ENCODE assay signal across 8 cellular contexts in the genomic region with DNA sequence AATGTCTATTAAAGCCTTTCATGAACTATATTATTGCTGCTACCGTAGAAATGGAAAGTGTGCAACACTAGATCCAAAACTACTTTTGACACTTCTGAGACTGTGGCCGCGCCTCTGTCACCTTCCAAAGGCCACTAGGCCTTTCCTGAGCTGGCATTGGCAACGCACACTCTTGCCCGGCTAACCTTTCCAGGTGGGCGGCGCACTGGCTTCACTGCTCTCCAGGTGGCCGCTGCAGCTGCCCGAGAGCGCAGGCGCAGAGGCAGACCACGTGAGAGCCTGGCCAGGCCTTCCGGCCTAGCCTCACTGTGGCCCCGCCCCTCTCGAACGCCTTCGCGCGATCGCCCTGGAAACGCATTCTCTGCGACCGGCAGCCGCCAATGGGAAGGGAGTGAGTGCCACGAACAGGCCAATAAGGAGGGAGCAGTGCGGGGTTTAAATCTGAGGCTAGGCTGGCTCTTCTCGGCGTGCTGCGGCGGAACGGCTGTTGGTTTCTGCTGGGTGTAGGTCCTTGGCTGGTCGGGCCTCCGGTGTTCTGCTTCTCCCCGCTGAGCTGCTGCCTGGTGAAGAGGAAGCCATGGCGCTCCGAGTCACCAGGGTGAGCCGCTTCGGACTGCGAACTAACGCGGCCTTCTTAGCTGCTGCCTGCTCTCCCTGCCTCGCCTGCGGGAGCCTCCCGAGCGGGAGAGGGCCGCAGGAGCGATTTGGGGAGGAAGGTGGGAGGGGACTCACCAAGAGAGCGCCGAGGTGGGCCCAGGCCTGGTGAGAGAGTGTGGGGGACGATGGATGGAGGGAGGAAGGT. TPM values are rescaled to one million over a fixed set of nuclear protein-coding genes. Genes with fewer than 3 reads are reported as not detected.
DNase-seq lines count a peak whose midpoint lies in the region; ATAC-seq lines count a peak whose summit lies in the region.

Gene CCNB1 (plus strand): TSS at position 465 of the 802 bp plus-strand sequence. CDS start 113 bp downstream, at position 578.

- ATAC-seq in GM21360 (IDR thresholded peaks at IDR 0.05; ENCODE audit: unreplicated experiment) = peak; percentile 98

- DNase-seq in COLO829 (ENCODE audit: low spot score) (peak; percentile 98), HT-29 (ENCODE audit: low spot score) (peak; percentile 99), lung microvascular endothelial cell (ENCODE audit: low read depth in 2 of 2) (peak; percentile 97 to 98)
- DNase-seq in NK-92 treated with Interleukin-12 subunit alpha and Interleukin-12 subunit beta, amount 100 ng/mL, for 24 hours (lab: John Stamatoyannopoulos, UW) = peak; percentile 98
- DNase-seq in activated CD8-positive, alpha-beta memory T cell treated with anti-CD3 and anti-CD28 coated beads for 1 hour (ENCODE audit: extremely low read depth in 1 of 2, low read depth in 1 of 2) = peak; percentile 89 to 95
- DNase-seq in effector CD8-positive, alpha-beta T cell (lab: John Stamatoyannopoulos, UW) = peak; percentile 95
- DNase-seq in stimulated activated CD4-positive, alpha-beta T cell treated with anti-CD3 and anti-CD28 coated beads, TNF-alpha, amount 100 ng/mL, for 4 hours (ENCODE audit: low read depth in 3 of 3) = peak; percentile 93 to 96 (median 94)

RNA-seq across cellular contexts. Expression of gene CCNB1, which starts in this region (rescaled TPM):
- total RNA-seq in HT-29 (2014; rRNA removed; shearing (Covaris generic)) = 135 and 148 TPM in 2 replicates
- total RNA-seq in lung microvascular endothelial cell = 20.4 and 68.2 TPM in 2 replicates

Comparison
In these comparisons a context has a peak if more than half of its experiments do, and no peak if none do; other contexts are left out.
1. Peak in every context shown above with its lines: DNase-seq and ATAC-seq.